In genomic region chrX:27619975-27620374, GRCh38 we compare ENCODE assay signal across 9 cellular contexts. TPM values are rescaled to one million over a fixed set of nuclear protein-coding genes. Genes with fewer than 3 reads are reported as not detected.
DNase-seq lines count a peak whose midpoint lies in the region; ATAC-seq and TF ChIP-seq lines count a peak whose summit lies in the region.
"Had no signal": no experiment of that assay in that cellular context is flagged by ENCODE, and none has a peak within 500 bp of the region (broad histone marks: within the 10 kb centered on the region; RNA-seq: fewer than 3 reads in every experiment).

No MANE protein-coding gene starts in this region.

- no peaks in the 10 kb centered on the region for H3K4me1 ChIP-seq in MM.1S (ENCODE audit: low read length)

- H3K36me3 ChIP-seq in MM.1S (replicated peaks; ENCODE audit: insufficient read depth, low read length): no peaks in the 10 kb centered on the region

- no peaks in the 10 kb centered on the region for H4K20me1 ChIP-seq in MM.1S (ENCODE audit: insufficient read depth, low read length)

- no peaks in the 10 kb centered on the region for H3K9me3 ChIP-seq in MM.1S (replicated peaks; ENCODE audit: insufficient read depth, low read length)

- H3K27me3 Mint-ChIP-seq in chondrocyte (ENCODE audit: low read depth) (peaks cover 8% of the 10 kb centered on the region), neural crest cell (ENCODE audit: low read depth) (no peaks in the 10 kb centered on the region)
- H3K27me3 Mint-ChIP-seq in activated CD8-positive, alpha-beta T cell treated with anti-CD3 and anti-CD28 coated beads, Interleukin-2, amount 10 ng/mL, durations not matched to agents 7 days and 5 days (ENCODE audit: low read depth): no peaks in the 10 kb centered on the region

- H3K36me3 Mint-ChIP-seq in chondrocyte (ENCODE audit: low read depth) (no peaks in the 10 kb centered on the region), neural crest cell (ENCODE audit: low read depth) (no peaks in the 10 kb centered on the region)
- no peaks in the 10 kb centered on the region for H3K36me3 Mint-ChIP-seq in activated CD8-positive, alpha-beta T cell treated with anti-CD3 and anti-CD28 coated beads, Interleukin-2, amount 10 ng/mL, durations not matched to agents 7 days and 5 days (ENCODE audit: low read depth)

- no peak overlapping the region for H3K27ac Mint-ChIP-seq in chondrocyte (ENCODE audit: unreplicated experiment)
- H3K27ac Mint-ChIP-seq in neural crest cell (ENCODE audit: unreplicated experiment): no peak overlapping the region
- no peak overlapping the region for H3K27ac Mint-ChIP-seq in activated CD8-positive, alpha-beta T cell treated with anti-CD3 and anti-CD28 coated beads, Interleukin-2, amount 10 ng/mL, durations not matched to agents 7 days and 5 days

- no peaks in the 10 kb centered on the region for H3K9me3 Mint-ChIP-seq in chondrocyte (ENCODE audit: low read depth)
- no peaks in the 10 kb centered on the region for H3K9me3 Mint-ChIP-seq in neural crest cell
- no peaks in the 10 kb centered on the region for H3K9me3 Mint-ChIP-seq in activated CD8-positive, alpha-beta T cell treated with anti-CD3 and anti-CD28 coated beads, Interleukin-2, amount 10 ng/mL, durations not matched to agents 7 days and 5 days (ENCODE audit: insufficient read depth)

- no peak overlapping the region for H3K4me3 ChIP-seq in MM.1S (ENCODE audit: low read length)

- CTCF ChIA-PET in activated CD8-positive, alpha-beta T cell treated with anti-CD3 and anti-CD28 coated beads, Interleukin-2, amount 10 ng/mL, durations not matched to agents 7 days and 5 days (lab: Charles Lee): no interaction called here

- H3K27ac ChIP-seq in MM.1S (ENCODE audit: low read length): no peak overlapping the region

- no peaks in the 10 kb centered on the region for H3K9me2 ChIP-seq in MM.1S (replicated peaks; ENCODE audit: insufficient read depth, low read length)

- H3F3A ChIP-seq in MM.1S (ENCODE audit: insufficient read depth, low read length): no peaks in the 10 kb centered on the region

- ATAC-seq in activated CD8-positive, alpha-beta T cell treated with anti-CD3 and anti-CD28 coated beads, Interleukin-2, amount 10 ng/mL, durations not matched to agents 7 days and 5 days: no peak

- peak; percentile 37 for TF ChIP-seq CTCF in MM.1S (IDR thresholded peaks at IDR 0.05; ENCODE audit: low read length)
- TF ChIP-seq CTCF in chondrocyte (IDR thresholded peaks at IDR 0.05): peak; percentile 74
- peak; percentile 63 for TF ChIP-seq CTCF in neural crest cell (conservative IDR thresholded peaks at IDR 0.05)
- TF ChIP-seq CTCF in GM10266 (IDR thresholded peaks at IDR 0.05; ENCODE audit: control insufficient read depth, insufficient read depth, low read depth, missing control alignments): no peak

- peak; percentile 20 for DNase-seq in NCI-H1694 treated with DMSO at 0.1 percent for 48 hours (lab: John Stamatoyannopoulos, UW)
- no peak for DNase-seq in NCI-H1694 (lab: John Stamatoyannopoulos, UW)
- peak; percentile 29 for DNase-seq in MM.1S
- no peak for DNase-seq in chondrocyte (ENCODE audit: low spot score)
- no peak for DNase-seq in neural crest cell (ENCODE audit: low read depth, low spot score)
- no peak for DNase-seq in GM10266 (ENCODE audit: extremely low spot score)
- no peak for DNase-seq in activated CD8-positive, alpha-beta T cell treated with anti-CD3 and anti-CD28 coated beads, Interleukin-2, amount 10 ng/mL, durations not matched to agents 7 days and 5 days
- no peak for DNase-seq in UCSD-AML1 (lab: John Stamatoyannopoulos, UW; ENCODE audit: unreplicated experiment)
- DNase-seq: T-helper 1 cell had no signal

- H3K79me2 ChIP-seq in MM.1S (ENCODE audit: low read length): no peaks in the 10 kb centered on the region

- H3K9ac ChIP-seq in MM.1S (ENCODE audit: low read length): no peak overlapping the region

- H3K4me3 Mint-ChIP-seq in chondrocyte (ENCODE audit: unreplicated experiment): no peak overlapping the region
- no peak overlapping the region for H3K4me3 Mint-ChIP-seq in neural crest cell
- no peak overlapping the region for H3K4me3 Mint-ChIP-seq in activated CD8-positive, alpha-beta T cell treated with anti-CD3 and anti-CD28 coated beads, Interleukin-2, amount 10 ng/mL, durations not matched to agents 7 days and 5 days

- H3K4me1 Mint-ChIP-seq in chondrocyte (ENCODE audit: low read depth): no peaks in the 10 kb centered on the region
- no peaks in the 10 kb centered on the region for H3K4me1 Mint-ChIP-seq in neural crest cell
- no peaks in the 10 kb centered on the region for H3K4me1 Mint-ChIP-seq in activated CD8-positive, alpha-beta T cell treated with anti-CD3 and anti-CD28 coated beads, Interleukin-2, amount 10 ng/mL, durations not matched to agents 7 days and 5 days (ENCODE audit: low read depth)

- H3K27me3 ChIP-seq in MM.1S (replicated peaks; ENCODE audit: insufficient read depth, low read length): no peaks in the 10 kb centered on the region

- POLR2A ChIA-PET in activated CD8-positive, alpha-beta T cell treated with anti-CD3 and anti-CD28 coated beads, Interleukin-2, amount 10 ng/mL, durations not matched to agents 7 days and 5 days (lab: Charles Lee): no interaction called here

- H2AFZ ChIP-seq in MM.1S (ENCODE audit: low read length): no peak overlapping the region

- no peak overlapping the region for H3K4me2 ChIP-seq in MM.1S (ENCODE audit: low read depth, low read length)

RNA-seq across cellular contexts. Expression of gene DCAF8L2, which starts 29.8 kb away (rescaled TPM):
- total RNA-seq in chondrocyte (not detected in 3 replicates), neural crest cell (not detected in 2 replicates)
- not detected for total RNA-seq in activated CD8-positive, alpha-beta T cell treated with anti-CD3 and anti-CD28 coated beads, Interleukin-2, amount 10 ng/mL, durations not matched to agents 7 days and 5 days

Comparison
In these comparisons a context has a peak if more than half of its experiments do, and no peak if none do; other contexts are left out.
1. DNase-seq: peak in NCI-H1694 treated with DMSO at 0.1 percent for 48 hours (single experiment) and MM.1S (single experiment); none in NCI-H1694 (single experiment), chondrocyte (single experiment), neural crest cell (single experiment), GM10266 (single experiment), activated CD8-positive, alpha-beta T cell treated with anti-CD3 and anti-CD28 coated beads, Interleukin-2, amount 10 ng/mL, durations not matched to agents 7 days and 5 days (single experiment) and UCSD-AML1 (single experiment).